Comparison of ENCODE assay signal across 17 cellular contexts in the genomic region with DNA sequence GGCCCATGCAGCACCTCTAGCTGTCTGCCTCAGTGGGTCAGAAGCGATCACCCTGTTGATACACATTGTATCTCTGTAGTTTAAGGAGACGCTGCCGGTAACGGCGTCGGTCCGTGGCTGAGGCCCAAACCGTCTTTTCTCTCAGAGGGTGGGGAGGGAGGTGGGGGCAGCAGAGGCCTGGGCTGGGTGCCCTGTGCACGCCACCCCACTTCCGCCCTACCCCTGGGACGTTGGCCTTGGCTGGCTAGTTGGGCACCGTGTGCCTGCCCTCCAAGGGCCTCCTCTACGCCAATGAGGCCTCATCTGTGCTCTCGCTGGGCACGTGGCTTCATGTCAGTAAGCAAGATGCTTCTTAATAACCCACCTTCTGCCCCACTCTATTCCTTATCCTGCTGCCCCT. TPM values are rescaled to one million over a fixed set of nuclear protein-coding genes. Genes with fewer than 3 reads are reported as not detected.
DNase-seq lines count a peak whose midpoint lies in the region; ATAC-seq and TF ChIP-seq lines count a peak whose summit lies in the region.
"Had no signal": no experiment of that assay in that cellular context is flagged by ENCODE, and none has a peak within 500 bp of the region (broad histone marks: within the 10 kb centered on the region; RNA-seq: fewer than 3 reads in every experiment).

No MANE protein-coding gene starts in this region.

- H3K9me3 Mint-ChIP-seq in activated naive CD4-positive, alpha-beta T cell treated with anti-CD3 and anti-CD28 coated beads, Interleukin-2, amount 50 U/mL, for 72 hours: no peaks in the 10 kb centered on the region
- H3K9me3 Mint-ChIP-seq in activated naive CD8-positive, alpha-beta T cell treated with anti-CD3 and anti-CD28 coated beads for 36 hours: no peaks in the 10 kb centered on the region
- H3K9me3 Mint-ChIP-seq: activated naive CD4-positive, alpha-beta T cell treated with anti-CD3 and anti-CD28 coated beads for 36 hours had no signal

- H3K4me3 Mint-ChIP-seq in activated naive CD8-positive, alpha-beta T cell treated with anti-CD3 and anti-CD28 coated beads for 36 hours: no peak overlapping the region
- H3K4me3 Mint-ChIP-seq: activated naive CD4-positive, alpha-beta T cell treated with anti-CD3 and anti-CD28 coated beads for 36 hours had no signal

- H3K27me3 ChIP-seq in lower lobe of right lung (ENCODE audit: low read depth) (no peaks in the 10 kb centered on the region), upper lobe of right lung (no peaks in the 10 kb centered on the region)

- no peak for ATAC-seq in activated naive CD4-positive, alpha-beta T cell treated with anti-CD3 and anti-CD28 coated beads, Interleukin-2, amount 50 U/mL, for 72 hours
- ATAC-seq in lower lobe of right lung (no peak), upper lobe of right lung (no peak)
- ATAC-seq: left colon had no signal

- intact Hi-C loops in lower lobe of right lung (cut with DNase I) (no loop called here), upper lobe of right lung (cut with DNase I) (no loop called here)

- peaks cover 24 to 31% of the 10 kb centered on the region in 2 donors for H3K36me3 Mint-ChIP-seq in activated naive CD4-positive, alpha-beta T cell treated with anti-CD3 and anti-CD28 coated beads, Interleukin-2, amount 50 U/mL, for 72 hours
- peaks cover 37% of the 10 kb centered on the region for H3K36me3 Mint-ChIP-seq in activated naive CD8-positive, alpha-beta T cell treated with anti-CD3 and anti-CD28 coated beads for 36 hours

- H3K9me3 ChIP-seq in lower lobe of right lung (no peaks in the 10 kb centered on the region), upper lobe of right lung (no peaks in the 10 kb centered on the region)

- H3K36me3 ChIP-seq in lower lobe of right lung: peaks cover 56% of the 10 kb centered on the region
- peaks cover 46% of the 10 kb centered on the region for H3K36me3 ChIP-seq in upper lobe of right lung

- TF ChIP-seq CTCF in lower lobe of right lung (IDR thresholded peaks at IDR 0.05): no peak
- no peak for TF ChIP-seq CTCF in upper lobe of right lung (IDR thresholded peaks at IDR 0.05)

- H3K27ac ChIP-seq in lower lobe of right lung: peak overlapping the region; percentile 51
- peak overlapping the region; percentile 76 for H3K27ac ChIP-seq in upper lobe of right lung

- H3K4me1 ChIP-seq in lower lobe of right lung (peaks cover 75% of the 10 kb centered on the region), upper lobe of right lung (peaks cover 72% of the 10 kb centered on the region)

- H3K4me3 ChIP-seq in lower lobe of right lung (no peak overlapping the region), upper lobe of right lung (no peak overlapping the region)

- peak overlapping the region; percentile 40 to 78 for H3K27ac Mint-ChIP-seq in activated naive CD4-positive, alpha-beta T cell treated with anti-CD3 and anti-CD28 coated beads, Interleukin-2, amount 50 U/mL, for 72 hours
- H3K27ac Mint-ChIP-seq in activated naive CD8-positive, alpha-beta T cell treated with anti-CD3 and anti-CD28 coated beads for 36 hours: peak overlapping the region; percentile 5

- no peak for DNase-seq in activated naive CD4-positive, alpha-beta T cell treated with anti-CD3 and anti-CD28 coated beads, Interleukin-2, amount 50 U/mL, for 72 hours (ENCODE audit: low spot score in 2 of 2)
- DNase-seq in activated naive CD4-positive, alpha-beta T cell (lab: John Stamatoyannopoulos, UW): no peak
- no peak for DNase-seq in activated naive CD8-positive, alpha-beta T cell treated with anti-CD3 and anti-CD28 coated beads for 36 hours
- DNase-seq in lower lobe of right lung (no peak), upper lobe of right lung (no peak), NCI-H69 (lab: John Stamatoyannopoulos, UW) (no peak), COLO668 (lab: John Stamatoyannopoulos, UW; ENCODE audit: unreplicated experiment) (no peak)
- DNase-seq in effector CD8-positive, alpha-beta T cell (lab: John Stamatoyannopoulos, UW): no peak
- DNase-seq: activated naive CD4-positive, alpha-beta T cell treated with anti-CD3 and anti-CD28 coated beads for 36 hours; AML-193; effector CD4-positive, alpha-beta T cell; EL; NCI-H1092; NCI-H526 treated with DMSO at 0.1 percent for 48 hours; Right ventricle myocardium superior; WERI-Rb-1 had no signal

- H3K4me1 Mint-ChIP-seq in activated naive CD8-positive, alpha-beta T cell treated with anti-CD3 and anti-CD28 coated beads for 36 hours: peaks cover 43% of the 10 kb centered on the region

- H3K27me3 Mint-ChIP-seq in activated naive CD8-positive, alpha-beta T cell treated with anti-CD3 and anti-CD28 coated beads for 36 hours: no peaks in the 10 kb centered on the region

RNA-seq across cellular contexts. Expression of gene ZC3H12A, which starts 9.4 kb away (rescaled TPM):
- total RNA-seq in activated naive CD4-positive, alpha-beta T cell treated with anti-CD3 and anti-CD28 coated beads, Interleukin-2, amount 50 U/mL, for 72 hours: 10 to 100 TPM; 30.2 to 58.6 TPM
- total RNA-seq in activated naive CD8-positive, alpha-beta T cell treated with anti-CD3 and anti-CD28 coated beads for 36 hours: 10 to 100 TPM; 29.2 to 29.4 TPM
- total RNA-seq in lower lobe of right lung (12.8 TPM), upper lobe of right lung (22.9 TPM)

RNA-seq across cellular contexts. Expression of gene MEAF6, which starts 30.8 kb away (rescaled TPM):
- 10 to 100 TPM; 48.0 to 66.8 TPM for total RNA-seq in activated naive CD4-positive, alpha-beta T cell treated with anti-CD3 and anti-CD28 coated beads, Interleukin-2, amount 50 U/mL, for 72 hours
- total RNA-seq in activated naive CD8-positive, alpha-beta T cell treated with anti-CD3 and anti-CD28 coated beads for 36 hours: 10 to 100 TPM; 78.3 to 83.3 TPM
- total RNA-seq in lower lobe of right lung (59.5 TPM), upper lobe of right lung (64.5 TPM)
